In genomic region chr4:184940500-184940899, GRCh38 we compare ENCODE assay signal across 38 cellular contexts.
"Had no signal": no experiment of that assay in that cellular context is flagged by ENCODE, and none has a peak within 500 bp of the region (broad histone marks: within the 10 kb centered on the region; RNA-seq: fewer than 3 reads in every experiment).

No MANE protein-coding gene starts in this region.

- H3K9ac ChIP-seq: KMS-11, SK-N-SH had no signal

- H3K9me3 ChIP-seq: body of pancreas, breast epithelium, Peyer's patch, SJSA1, SK-N-SH had no signal

- H3K4me3 ChIP-seq: body of pancreas, breast epithelium, Peyer's patch, SJSA1 had no signal

- H3K27ac ChIP-seq: body of pancreas, breast epithelium, KMS-11, Peyer's patch, SJSA1, VCaP had no signal

- H3K4me3 Mint-ChIP-seq: activated CD4-positive, alpha-beta T cell treated with anti-CD3 and anti-CD28 coated beads, Interleukin-2, amount 10 ng/mL, durations not matched to agents 24 days and 14 days; activated CD8-positive, alpha-beta T cell treated with anti-CD3 and anti-CD28 coated beads for 36 hours; activated naive CD4-positive, alpha-beta T cell treated with anti-CD3 and anti-CD28 coated beads, Interleukin-2, amount 50 U/mL, for 24 hours; activated naive CD8-positive, alpha-beta T cell treated with anti-CD3 and anti-CD28 coated beads, Interleukin-2, amount 10 ng/mL, durations not matched to agents 7 days and 5 days; activated T-cell treated with anti-CD3 and anti-CD28 coated beads, Interleukin-2, amount 50 U/mL, for 72 hours; activated T-helper 17 cell treated with anti-CD3 and anti-CD28 coated beads, Interleukin-2, amount 50 U/mL, for 72 hours; T-cell; T-helper 17 cell had no signal

- FAIRE-seq: astrocyte had no signal

- ATAC-seq: activated CD8-positive, alpha-beta T cell treated with anti-CD3 and anti-CD28 coated beads for 36 hours; activated T-cell treated with anti-CD3 and anti-CD28 coated beads, Interleukin-2, amount 50 U/mL, for 72 hours; activated T-helper 17 cell treated with anti-CD3 and anti-CD28 coated beads, Interleukin-2, amount 50 U/mL, for 72 hours; body of pancreas; PC-3; T-cell; T-helper 17 cell had no signal

- H3K4me2 ChIP-seq: KMS-11, SK-N-SH had no signal

- H3K36me3 Mint-ChIP-seq: activated naive CD4-positive, alpha-beta T cell treated with anti-CD3 and anti-CD28 coated beads, Interleukin-2, amount 50 U/mL, for 24 hours; activated naive CD8-positive, alpha-beta T cell treated with anti-CD3 and anti-CD28 coated beads, Interleukin-2, amount 10 ng/mL, durations not matched to agents 7 days and 5 days; T-cell had no signal

- H3K9me3 Mint-ChIP-seq: activated CD4-positive, alpha-beta T cell treated with anti-CD3 and anti-CD28 coated beads, Interleukin-2, amount 10 ng/mL, durations not matched to agents 24 days and 14 days; activated CD8-positive, alpha-beta T cell treated with anti-CD3 and anti-CD28 coated beads for 36 hours; activated naive CD4-positive, alpha-beta T cell treated with anti-CD3 and anti-CD28 coated beads, Interleukin-2, amount 50 U/mL, for 24 hours; activated naive CD8-positive, alpha-beta T cell treated with anti-CD3 and anti-CD28 coated beads, Interleukin-2, amount 10 ng/mL, durations not matched to agents 7 days and 5 days; activated T-cell treated with anti-CD3 and anti-CD28 coated beads, Interleukin-2, amount 50 U/mL, for 72 hours; activated T-helper 17 cell treated with anti-CD3 and anti-CD28 coated beads, Interleukin-2, amount 50 U/mL, for 72 hours; T-cell had no signal

- H3K4me1 Mint-ChIP-seq: activated CD4-positive, alpha-beta T cell treated with anti-CD3 and anti-CD28 coated beads, Interleukin-2, amount 10 ng/mL, durations not matched to agents 24 days and 14 days; activated naive CD4-positive, alpha-beta T cell treated with anti-CD3 and anti-CD28 coated beads, Interleukin-2, amount 50 U/mL, for 24 hours; activated naive CD8-positive, alpha-beta T cell treated with anti-CD3 and anti-CD28 coated beads, Interleukin-2, amount 10 ng/mL, durations not matched to agents 7 days and 5 days; activated T-helper 17 cell treated with anti-CD3 and anti-CD28 coated beads, Interleukin-2, amount 50 U/mL, for 72 hours; T-cell; T-helper 17 cell had no signal

- H3K36me3 ChIP-seq: breast epithelium, Peyer's patch, SJSA1 had no signal

- DNase-seq: activated CD4-positive, alpha-beta T cell treated with anti-CD3 and anti-CD28 coated beads for 1 hour; activated CD4-positive, alpha-beta T cell treated with anti-CD3 and anti-CD28 coated beads, Interleukin-2, amount 10 ng/mL, durations not matched to agents 24 days and 14 days; activated CD4-positive, alpha-beta T cell treated with anti-CD3 and anti-CD28 coated beads, Interleukin-2, amount 50 U/mL, for 4 hours; activated CD4-positive, CD25-positive, alpha-beta regulatory T cell; activated CD8-positive, alpha-beta T cell treated with anti-CD3 and anti-CD28 coated beads for 36 hours; activated effector memory CD4-positive, alpha-beta T cell treated with anti-CD3 and anti-CD28 coated beads, Interleukin-2, amount 50 U/mL, for 16 hours; activated naive CD4-positive, alpha-beta T cell treated with Interleukin-2 at 50 U/mL for 16 hours; activated naive CD8-positive, alpha-beta T cell treated with anti-CD3 and anti-CD28 coated beads, Interleukin-2, amount 10 ng/mL, durations not matched to agents 7 days and 5 days; activated T-cell treated with anti-CD3 and anti-CD28 coated beads, Interleukin-2, amount 50 U/mL, for 1 hour; activated T-cell treated with anti-CD3 and anti-CD28 coated beads, Interleukin-2, amount 50 U/mL, for 72 hours; amygdala; body of pancreas; MM.1S; NCI-H1092 treated with DMSO at 0.1 percent for 48 hours; NCI-H1417; NCI-H146; NCI-H187; NCI-H2029 treated with DMSO at 0.1 percent for 48 hours; NCI-H2107; NCI-H2171; NCI-H510A; NCI-H526; NCI-H748 treated with DMSO at 0.1 percent for 48 hours; NK-92 treated with Interleukin-12 subunit alpha and Interleukin-12 subunit beta, amount 100 ng/mL, for 24 hours; PC-3; Peyer's patch; RPMI8226; SHP77 treated with DMSO at 0.1 percent for 48 hours; SK-N-SH; T-cell; T-helper 17 cell had no signal

- H3K27me3 ChIP-seq: body of pancreas, breast epithelium, Peyer's patch had no signal

- H3K4me1 ChIP-seq: breast epithelium, Peyer's patch, SJSA1 had no signal

- H3K27ac Mint-ChIP-seq: activated CD4-positive, alpha-beta T cell treated with anti-CD3 and anti-CD28 coated beads, Interleukin-2, amount 10 ng/mL, durations not matched to agents 24 days and 14 days; activated CD8-positive, alpha-beta T cell treated with anti-CD3 and anti-CD28 coated beads for 36 hours; activated naive CD4-positive, alpha-beta T cell treated with anti-CD3 and anti-CD28 coated beads, Interleukin-2, amount 50 U/mL, for 24 hours; activated naive CD8-positive, alpha-beta T cell treated with anti-CD3 and anti-CD28 coated beads, Interleukin-2, amount 10 ng/mL, durations not matched to agents 7 days and 5 days; activated T-cell treated with anti-CD3 and anti-CD28 coated beads, Interleukin-2, amount 50 U/mL, for 72 hours; activated T-helper 17 cell treated with anti-CD3 and anti-CD28 coated beads, Interleukin-2, amount 50 U/mL, for 72 hours; T-cell; T-helper 17 cell had no signal
